Comparison of ENCODE assay signal across 27 cellular contexts in genomic region chr22:24201681-24202590, GRCh38. TPM values are rescaled to one million over a fixed set of nuclear protein-coding genes. Genes with fewer than 3 reads are reported as not detected.
A peak's percentile ranks its signal among the peaks of the same experiment; 100 is the strongest.
DNase-seq lines count a peak whose midpoint lies in the region; ATAC-seq, FAIRE-seq and TF ChIP-seq lines count a peak whose summit lies in the region.
"Had no signal": no experiment of that assay in that cellular context is flagged by ENCODE, and none has a peak within 500 bp of the region (broad histone marks: within the 10 kb centered on the region; RNA-seq: fewer than 3 reads in every experiment).

No MANE protein-coding gene starts in this region.

- intact Hi-C loops in HepG2 (cut with micrococcal nuclease; ENCODE audit: unreplicated experiment) (no loop called here), right lobe of liver (cut with DNase I) (no loop called here), uterus (cut with DNase I; ENCODE audit: low total_unique reads) (no loop called here)

- H3K27me3 ChIP-seq in HepG2 (ENCODE audit: control insufficient read depth in 1 of 2, insufficient read depth in 2 of 2, low read length in 2 of 2): no peaks in the 10 kb centered on the region
- no peaks in the 10 kb centered on the region for H3K27me3 ChIP-seq in right lobe of liver
- H3K27me3 ChIP-seq in SK-N-SH (ENCODE audit: insufficient read depth): no peaks in the 10 kb centered on the region
- H3K27me3 ChIP-seq in uterus: no peaks in the 10 kb centered on the region
- H3K27me3 ChIP-seq: BE2C, esophagus squamous epithelium, gastroesophageal sphincter had no signal

- H3K27ac Mint-ChIP-seq in activated naive CD8-positive, alpha-beta T cell treated with anti-CD3 and anti-CD28 coated beads, Interleukin-2, amount 50 U/mL, for 24 hours: no peak overlapping the region
- H3K27ac Mint-ChIP-seq: naive B cell had no signal

- no peak overlapping the region for H2AFZ ChIP-seq in HepG2 (ENCODE audit: low read length)
- no peak overlapping the region for H2AFZ ChIP-seq in SK-N-SH (ENCODE audit: low read depth)

- no peak overlapping the region for H3K9ac ChIP-seq in HepG2 (ENCODE audit: insufficient read depth, low read depth, low read length)
- no peak overlapping the region for H3K9ac ChIP-seq in SK-N-SH

- H3K79me2 ChIP-seq in HepG2 (ENCODE audit: insufficient read depth, low read length) (no peaks in the 10 kb centered on the region), SK-N-SH (ENCODE audit: insufficient read depth) (no peaks in the 10 kb centered on the region)

- H3K4me1 Mint-ChIP-seq in activated naive CD8-positive, alpha-beta T cell treated with anti-CD3 and anti-CD28 coated beads, Interleukin-2, amount 50 U/mL, for 24 hours: peaks cover 20% of the 10 kb centered on the region

- H3K27ac ChIP-seq in HepG2 (ENCODE audit: extremely low read length, insufficient read depth, low read length): no peak overlapping the region
- H3K27ac ChIP-seq in right lobe of liver: no peak overlapping the region
- no peak overlapping the region for H3K27ac ChIP-seq in SK-N-SH (ENCODE audit: low read depth in 2 of 2, low read length in 1 of 2)
- no peak overlapping the region for H3K27ac ChIP-seq in uterus
- H3K27ac ChIP-seq: esophagus squamous epithelium, gastroesophageal sphincter had no signal

- BruUV-seq in HepG2 (replicated peaks; lab: Mats Ljungman, UMichigan): no TSS peak

- no peaks in the 10 kb centered on the region for H4K20me1 ChIP-seq in HepG2 (ENCODE audit: insufficient read depth, low read length)
- H4K20me1 ChIP-seq in SK-N-SH (ENCODE audit: insufficient read depth): no peaks in the 10 kb centered on the region

- FAIRE-seq in HepG2 (lab: Jason Lieb, UNC): no peak
- FAIRE-seq: A204.1, K562 had no signal

- in situ Hi-C loops in HepG2 (cut with HindIII; ENCODE audit: extremely low pct_ligation_motif_present, low pct_unique_long_range_greater_than_20kb): no loop called here

- CTCF ChIA-PET in HepG2 (lab: Yijun Ruan, JAX; ENCODE audit: low intra/inter-chr PET ratio, low total read pairs) (no interaction called here), SK-N-SH (lab: Yijun Ruan, JAX) (interaction anchor here (1.1 to 1.6 kb wide), 2 partner anchors 10 to 12 kb away, joined by 3 to 11 read pairs; no protein-coding TSS in a partner anchor)

- DNase-seq in HepG2 (ENCODE audit: low spot score) (peak; percentile 39), right lobe of liver (no peak), SK-N-SH (no peak), islet precursor cell (peak; percentile 91), uterus (no peak)
- no peak for DNase-seq in activated naive CD8-positive, alpha-beta T cell treated with anti-CD3 and anti-CD28 coated beads, Interleukin-2, amount 50 U/mL, for 24 hours
- DNase-seq: activated T-cell treated with anti-CD3 and anti-CD28 coated beads, Interleukin-2, amount 50 U/mL, for 1 hour; BE2C; caudate nucleus; DMS79 treated with DMSO at 0.1 percent for 48 hours; effector memory CD4-positive, alpha-beta T cell; esophagus squamous epithelium; kidney glomerular epithelial cell; naive B cell; NCI-H146; NCI-H69; SHP77; stimulated activated CD4-positive, alpha-beta T cell treated with anti-CD3 and anti-CD28 coated beads, Interleukin-12 subunit alpha, Interleukin-12 subunit beta, amount 100 ng/mL, for 4 hours; stimulated activated CD4-positive, alpha-beta T cell treated with anti-CD3 and anti-CD28 coated beads, Interleukin-4, amount 100 ng/mL, for 4 hours; stimulated activated naive CD8-positive, alpha-beta T cell treated with anti-CD3 and anti-CD28 coated beads, Interleukin-15, Interleukin-2, amounts not matched to agents 100 U/mL and 50 U/mL, for 24 hours had no signal

- TF ChIP-seq POLR2A in HepG2 (IDR thresholded peaks at IDR 0.05; ENCODE audit: insufficient read depth in 1 of 2, low read depth in 2 of 2, low read length in 2 of 2) (no peak), right lobe of liver (IDR thresholded peaks at IDR 0.05) (no peak), uterus (IDR thresholded peaks at IDR 0.05) (no peak)

- no peaks in the 10 kb centered on the region for H3K27me3 Mint-ChIP-seq in activated naive CD8-positive, alpha-beta T cell treated with anti-CD3 and anti-CD28 coated beads, Interleukin-2, amount 50 U/mL, for 24 hours

- H3K36me3 Mint-ChIP-seq in activated naive CD8-positive, alpha-beta T cell treated with anti-CD3 and anti-CD28 coated beads, Interleukin-2, amount 50 U/mL, for 24 hours (ENCODE audit: low read depth): no peaks in the 10 kb centered on the region
- H3K36me3 Mint-ChIP-seq: naive B cell had no signal

- TF ChIP-seq EP300 in HepG2 (IDR thresholded peaks at IDR 0.05; ENCODE audit: low read depth in 2 of 2, low read length in 2 of 2) (no peak), HepG2 (CRISPR knock-in tag; IDR thresholded peaks at IDR 0.05; ENCODE audit: borderline replicate concordance) (no peak), SK-N-SH (IDR thresholded peaks at IDR 0.05; ENCODE audit: borderline replicate concordance in 1 of 2, low read depth in 1 of 2, low read length in 1 of 2) (peak in 1 of 2 experiments; percentile 39; a peak in 1 of 4 replicates)

- no peaks in the 10 kb centered on the region for H3K9me2 ChIP-seq in SK-N-SH

- 93% methylated on average over 25 of the region's 25 CpGs for WGBS in HepG2 (ENCODE audit: low lambda C conversion rate)
- 93% methylated on average over 23 of the region's 25 CpGs for WGBS in right lobe of liver (ENCODE audit: insufficient coverage, low coverage, low lambda C conversion rate, missing lambda C conversion rate)
- 77% methylated on average over 25 of the region's 25 CpGs for WGBS in SK-N-SH (ENCODE audit: low lambda C conversion rate)

- TF ChIP-seq CTCF in HepG2 (CRISPR knock-in tag; IDR thresholded peaks at IDR 0.05) (no peak), right lobe of liver (IDR thresholded peaks at IDR 0.05) (no peak), SK-N-SH (IDR thresholded peaks at IDR 0.05) (no peak), uterus (IDR thresholded peaks at IDR 0.05) (no peak)

- H3F3A ChIP-seq in SK-N-SH (replicated peaks; ENCODE audit: insufficient read depth): peaks cover 25% of the 10 kb centered on the region

- H3K4me2 ChIP-seq in HepG2 (ENCODE audit: low read depth, low read length) (no peak overlapping the region), SK-N-SH (no peak overlapping the region)

- H3K4me1 ChIP-seq in HepG2 (ENCODE audit: insufficient read depth, low read length): peaks cover 68% of the 10 kb centered on the region
- peaks cover 0 to 26% (median 4%) of the 10 kb centered on the region in 4 donors for H3K4me1 ChIP-seq in right lobe of liver
- H3K4me1 ChIP-seq in SK-N-SH (ENCODE audit: control insufficient read depth in 1 of 2, insufficient read depth in 2 of 2, low read depth in 1 of 2, low read length in 1 of 2): peaks cover 3 to 12% of the 10 kb centered on the region in 2 experiments; a peak in 3 of 4 replicates
- no peaks in the 10 kb centered on the region for H3K4me1 ChIP-seq in uterus
- H3K4me1 ChIP-seq: BE2C had no signal

- H3K9me3 ChIP-seq in HepG2 (ENCODE audit: low read length) (no peaks in the 10 kb centered on the region), right lobe of liver (no peaks in the 10 kb centered on the region), SK-N-SH (no peaks in the 10 kb centered on the region), uterus (no peaks in the 10 kb centered on the region)
- H3K9me3 ChIP-seq: esophagus squamous epithelium had no signal

- POLR2A ChIA-PET in HepG2 (lab: Yijun Ruan, JAX) (no interaction called here), SK-N-SH (lab: Yijun Ruan, JAX) (no interaction called here)

- ATAC-seq in HepG2: no peak
- no peak for ATAC-seq in right lobe of liver
- ATAC-seq in activated naive CD8-positive, alpha-beta T cell treated with anti-CD3 and anti-CD28 coated beads, Interleukin-2, amount 50 U/mL, for 24 hours: no peak
- no peak for ATAC-seq in HG03442 (IDR thresholded peaks at IDR 0.05; ENCODE audit: unreplicated experiment)
- ATAC-seq in GM19467 (IDR thresholded peaks at IDR 0.05; ENCODE audit: unreplicated experiment): no peak
- ATAC-seq: activated CD4-positive, CD25-positive, alpha-beta regulatory T cell treated with anti-CD3 and anti-CD28 coated beads, Interleukin-2, amount 50 U/mL, for 24 hours; gastroesophageal sphincter; K562; stimulated activated naive CD8-positive, alpha-beta T cell treated with anti-CD3 and anti-CD28 coated beads, Interleukin-15, Interleukin-2, amounts not matched to agents 100 U/mL and 50 U/mL, for 24 hours had no signal

- TF ChIP-seq RAD21 in HepG2 (CRISPR knock-in tag; IDR thresholded peaks at IDR 0.05): no peak
- TF ChIP-seq RAD21 in SK-N-SH (IDR thresholded peaks at IDR 0.05; ENCODE audit: low read length): no peak

- no peak overlapping the region for H3K4me3 ChIP-seq in HepG2 (replicated peaks in 1 of 3; ENCODE audit: insufficient read depth in 1 of 3, low read depth in 2 of 3, low read length in 3 of 3)
- H3K4me3 ChIP-seq in right lobe of liver: no peak overlapping the region
- no peak overlapping the region for H3K4me3 ChIP-seq in SK-N-SH (ENCODE audit: low read depth in 2 of 2, low read length in 1 of 2)
- no peak overlapping the region for H3K4me3 ChIP-seq in uterus
- H3K4me3 ChIP-seq: esophagus squamous epithelium, gastroesophageal sphincter, K562 had no signal

- H3K36me3 ChIP-seq in HepG2 (replicated peaks in 1 of 2; ENCODE audit: control insufficient read depth in 1 of 2, insufficient read depth in 2 of 2, low read length in 2 of 2): no peaks in the 10 kb centered on the region
- no peaks in the 10 kb centered on the region for H3K36me3 ChIP-seq in right lobe of liver
- H3K36me3 ChIP-seq in SK-N-SH (replicated peaks in 1 of 2; ENCODE audit: control insufficient read depth in 1 of 2, insufficient read depth in 2 of 2, low read length in 1 of 2): no peaks in the 10 kb centered on the region
- no peaks in the 10 kb centered on the region for H3K36me3 ChIP-seq in uterus
- H3K36me3 ChIP-seq: BE2C, esophagus squamous epithelium, gastroesophageal sphincter had no signal

- no peaks in the 10 kb centered on the region for H3K9me3 Mint-ChIP-seq in activated naive CD8-positive, alpha-beta T cell treated with anti-CD3 and anti-CD28 coated beads, Interleukin-2, amount 50 U/mL, for 24 hours

- H3K4me3 Mint-ChIP-seq in activated naive CD8-positive, alpha-beta T cell treated with anti-CD3 and anti-CD28 coated beads, Interleukin-2, amount 50 U/mL, for 24 hours: no peak overlapping the region
- H3K4me3 Mint-ChIP-seq: naive B cell had no signal

RNA-seq across cellular contexts. Expression of gene SUSD2, which starts 20.6 kb away (rescaled TPM):
- total RNA-seq in HepG2 (2016; rRNA removed; fragmentation: Illumina TruSeq; extraction: Trizol): 0.94 and 2.1 TPM in 2 replicates
- 0.20 and 0.44 TPM in 2 replicates for total RNA-seq in HepG2 (2016; cell fraction: cytosol; rRNA removed; fragmentation: Illumina TruSeq; extraction: Trizol; ENCODE audit: low read depth)
- total RNA-seq in HepG2 (2016; cell fraction: insoluble cytoplasmic fraction; rRNA removed; fragmentation: Illumina TruSeq; extraction: Trizol): 0.64 and 2.1 TPM in 2 replicates
- total RNA-seq in HepG2 (2016; cell fraction: membrane; rRNA removed; fragmentation: Illumina TruSeq; extraction: Trizol): 0.48 and 0.49 TPM in 2 replicates
- total RNA-seq in HepG2 (2016; cell fraction: nucleus; rRNA removed; fragmentation: Illumina TruSeq; extraction: Trizol): 3.6 and 3.8 TPM in 2 replicates
- 11.0 and 12.7 TPM in 2 replicates for polyA plus RNA-seq in HepG2 (2011; rRNA removed)
- 3.8 and 6.5 TPM in 2 replicates for polyA plus RNA-seq in HepG2 (2011; cell fraction: cytosol; rRNA removed)
- 12.4 and 16.2 TPM in 2 replicates for polyA plus RNA-seq in HepG2 (2011; cell fraction: nucleus; rRNA removed)
- polyA plus RNA-seq in HepG2 (2012): 2.7 and 4.1 TPM in 2 replicates
- 0.27 and 0.36 TPM in 2 replicates for polyA plus RNA-seq in HepG2 (2016; cell fraction: cytosol; fragmentation: Illumina TruSeq; extraction: Trizol; ENCODE audit: low read depth)
- 1.3 and 1.8 TPM in 2 replicates for polyA plus RNA-seq in HepG2 (2016; cell fraction: insoluble cytoplasmic fraction; fragmentation: Illumina TruSeq; extraction: Trizol; ENCODE audit: low read depth)
- 0.41 and 0.74 TPM in 2 replicates for polyA plus RNA-seq in HepG2 (2016; cell fraction: membrane; fragmentation: Illumina TruSeq; extraction: Trizol; ENCODE audit: low read depth)
- polyA plus RNA-seq in HepG2 (2016; cell fraction: nucleus; fragmentation: Illumina TruSeq; extraction: Trizol; ENCODE audit: insufficient read depth, low read depth): 8.0 and 8.7 TPM in 2 replicates
- 0.77 and 15.6 TPM in 2 replicates for polyA minus RNA-seq in HepG2 (2011; rRNA and poly(A)+ RNA removed; ENCODE audit: low replicate concordance)
- polyA minus RNA-seq in HepG2 (2011; cell fraction: cytosol; rRNA and poly(A)+ RNA removed): 5.4 and 6.8 TPM in 2 replicates
- polyA minus RNA-seq in HepG2 (2011; cell fraction: nucleus; rRNA and poly(A)+ RNA removed): 4.4 and 4.6 TPM in 2 replicates
- total RNA-seq in right lobe of liver: 1 to 10 TPM in 4 of 6 experiments, under 1 TPM in 2; 0.61 to 6.8 (median 2.0) TPM
- polyA plus RNA-seq in SK-N-SH (2012; rRNA removed): 0.76 and 0.82 TPM in 2 replicates
- polyA plus RNA-seq in SK-N-SH (2012; cell fraction: cytosol; rRNA removed): 0.18 and 0.26 TPM in 2 replicates
- 1.7 and 2.2 TPM in 2 replicates for polyA plus RNA-seq in SK-N-SH (2012; cell fraction: nucleus; rRNA removed)
- total RNA-seq in uterus: 10 to 100 TPM in 1 of 4 donors, 1 to 10 TPM in 2, under 1 TPM in 1; 0.88 to 17.6 (median 2.8) TPM

RNA-seq across cellular contexts. Expression of gene GGT5, which starts 42.9 kb away (rescaled TPM):
- 0.35 and 0.69 TPM in 2 replicates for total RNA-seq in HepG2 (2016; rRNA removed; fragmentation: Illumina TruSeq; extraction: Trizol)
- total RNA-seq in HepG2 (2016; cell fraction: cytosol; rRNA removed; fragmentation: Illumina TruSeq; extraction: Trizol; ENCODE audit: low read depth): not detected in 2 replicates
- 0.15 and 0.56 TPM in 2 replicates for total RNA-seq in HepG2 (2016; cell fraction: insoluble cytoplasmic fraction; rRNA removed; fragmentation: Illumina TruSeq; extraction: Trizol)
- total RNA-seq in HepG2 (2016; cell fraction: membrane; rRNA removed; fragmentation: Illumina TruSeq; extraction: Trizol): 0.15 and 0.17 TPM in 2 replicates
- total RNA-seq in HepG2 (2016; cell fraction: nucleus; rRNA removed; fragmentation: Illumina TruSeq; extraction: Trizol): 0.34 and 0.96 TPM in 2 replicates
- 2.1 and 3.1 TPM in 2 replicates for polyA plus RNA-seq in HepG2 (2011; rRNA removed)
- polyA plus RNA-seq in HepG2 (2011; cell fraction: cytosol; rRNA removed): 2.3 and 3.5 TPM in 2 replicates
- 13.6 and 29.0 TPM in 2 replicates for polyA plus RNA-seq in HepG2 (2011; cell fraction: nucleus; rRNA removed)
- polyA plus RNA-seq in HepG2 (2012): 0.55 and 1.0 TPM in 2 replicates
- polyA plus RNA-seq in HepG2 (2016; cell fraction: cytosol; fragmentation: Illumina TruSeq; extraction: Trizol; ENCODE audit: low read depth): 0.11 and 0.16 TPM in 2 replicates
- polyA plus RNA-seq in HepG2 (2016; cell fraction: insoluble cytoplasmic fraction; fragmentation: Illumina TruSeq; extraction: Trizol; ENCODE audit: low read depth): 0.19 TPM in 1 of 2 replicates, not detected in the other
- 0.35 TPM in 1 of 2 replicates, not detected in the other for polyA plus RNA-seq in HepG2 (2016; cell fraction: membrane; fragmentation: Illumina TruSeq; extraction: Trizol; ENCODE audit: low read depth)
- polyA plus RNA-seq in HepG2 (2016; cell fraction: nucleus; fragmentation: Illumina TruSeq; extraction: Trizol; ENCODE audit: insufficient read depth, low read depth): 2.3 and 3.8 TPM in 2 replicates
- polyA minus RNA-seq in HepG2 (2011; rRNA and poly(A)+ RNA removed; ENCODE audit: low replicate concordance): 0.42 and 7.4 TPM in 2 replicates
- polyA minus RNA-seq in HepG2 (2011; cell fraction: cytosol; rRNA and poly(A)+ RNA removed): 1.7 and 1.8 TPM in 2 replicates
- polyA minus RNA-seq in HepG2 (2011; cell fraction: nucleus; rRNA and poly(A)+ RNA removed): 2.4 and 3.9 TPM in 2 replicates
- 10 to 100 TPM in 5 of 6 experiments, 1 to 10 TPM in 1; 8.5 to 34.7 (median 22.0) TPM for total RNA-seq in right lobe of liver
- 3.3 and 4.6 TPM in 2 replicates for polyA plus RNA-seq in SK-N-SH (2012; rRNA removed)
- 1.2 and 2.7 TPM in 2 replicates for polyA plus RNA-seq in SK-N-SH (2012; cell fraction: cytosol; rRNA removed)
- polyA plus RNA-seq in SK-N-SH (2012; cell fraction: nucleus; rRNA removed): 6.3 and 7.6 TPM in 2 replicates
- total RNA-seq in uterus: 10 to 100 TPM in 3 of 4 donors, 1 to 10 TPM in 1; 4.1 to 95.9 (median 54.9) TPM
- total RNA-seq: H4 had no signal

Comparison
In these comparisons a context has a peak if more than half of its experiments do, and no peak if none do; other contexts are left out.
1. DNase-seq: peak in HepG2 (single experiment) and islet precursor cell (single experiment); none in right lobe of liver (0 of 3), SK-N-SH (single experiment), activated naive CD8-positive, alpha-beta T cell treated with anti-CD3 and anti-CD28 coated beads, Interleukin-2, amount 50 U/mL, for 24 hours (single experiment) and uterus (0 of 2).
2. Of the 25 proteins assayed by ChIP-seq in both HepG2 and SK-N-SH: peak only in HepG2: none; only in SK-N-SH: FOSL2, JUND, NFIC, PBX3 and TCF12; in both: none; in neither: 19; mixed calls (peak in some experiments, not most) for 1.